9 cellular contexts compared by ENCODE assay signal in the genomic region with DNA sequence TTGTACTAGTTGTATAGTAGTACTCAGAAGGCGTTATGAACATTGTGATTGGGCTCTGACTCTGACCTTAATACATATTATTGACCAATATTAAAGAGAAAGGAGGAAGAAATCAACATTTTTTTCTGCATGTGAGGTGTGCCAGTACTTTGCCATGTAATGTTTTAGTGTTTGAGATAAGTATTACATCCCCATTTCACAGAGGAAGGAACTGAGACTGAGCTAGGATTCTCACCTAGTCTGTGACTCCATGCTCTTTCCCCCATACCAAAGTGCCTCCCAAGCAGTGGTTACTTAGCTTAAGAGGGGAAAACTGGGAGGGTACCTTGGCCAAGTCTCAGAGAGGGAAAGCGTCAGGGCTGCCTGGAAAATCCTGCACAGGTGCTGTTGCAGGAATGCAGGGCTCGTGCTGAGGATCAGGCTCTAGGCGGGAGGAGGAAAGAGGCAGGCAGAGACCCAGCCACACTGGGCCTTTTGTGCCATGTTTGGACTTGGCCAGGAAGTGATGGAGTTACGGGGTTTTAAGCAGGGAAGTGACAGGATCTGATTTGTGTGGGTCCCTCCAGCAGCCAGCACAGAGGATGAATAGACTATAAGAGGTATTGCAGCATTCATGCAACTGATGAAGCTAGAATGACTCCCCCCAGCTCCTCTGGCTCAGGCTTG. TPM values are rescaled to one million over a fixed set of nuclear protein-coding genes. Genes with fewer than 3 reads are reported as not detected.
DNase-seq lines count a peak whose midpoint lies in the region; ATAC-seq and TF ChIP-seq lines count a peak whose summit lies in the region.
"Had no signal": no experiment of that assay in that cellular context is flagged by ENCODE, and none has a peak within 500 bp of the region (broad histone marks: within the 10 kb centered on the region; RNA-seq: fewer than 3 reads in every experiment).

No MANE protein-coding gene starts in this region.

- no peak for TF ChIP-seq CTCF in fibroblast of lung (conservative IDR thresholded peaks at IDR 0.05 in 1 of 2, IDR thresholded peaks at IDR 0.05 in 1 of 2; ENCODE audit: low read depth in 1 of 2, low read length in 2 of 2)

- peak overlapping the region; percentile 80 for H3K9ac ChIP-seq in GM23248
- H3K9ac ChIP-seq in SK-N-MC (ENCODE audit: insufficient read length) = no peak overlapping the region
- H3K9ac ChIP-seq in fibroblast of lung (ENCODE audit: insufficient read depth, low read length) = no peak overlapping the region
- H3K9ac ChIP-seq in skeletal muscle tissue (ENCODE audit: low read depth in 1 of 3, low read length in 3 of 3) = peak overlapping the region; percentile 70 to 94 (median 79)

- peak; percentile 27 for DNase-seq in GM23248
- no peak for DNase-seq in SK-N-MC (ENCODE audit: low read depth, low spot score)
- DNase-seq in fibroblast of lung (ENCODE audit: low read depth in 2 of 2) = no peak
- DNase-seq in NCI-H1930 (lab: John Stamatoyannopoulos, UW) = no peak
- no peak for DNase-seq in T-helper 9 cell

- peak overlapping the region; percentile 89 for H3K4me2 ChIP-seq in GM23248 (ENCODE audit: unreplicated experiment)
- peak overlapping the region; percentile 97 for H3K4me2 ChIP-seq in fibroblast of lung (ENCODE audit: extremely low read depth, insufficient read depth, low read length)

- H4K20me1 ChIP-seq in GM23248 (ENCODE audit: insufficient read depth) = no peaks in the 10 kb centered on the region
- no peaks in the 10 kb centered on the region for H4K20me1 ChIP-seq in fibroblast of lung (ENCODE audit: control insufficient read depth, extremely low read depth, insufficient read depth, low read length)

- 25 to 27% methylated on average over 5 of the region's 5 CpGs for WGBS in GM23248 (ENCODE audit: low coverage in 1 of 2, low lambda C conversion rate in 2 of 2, missing lambda C conversion rate in 2 of 2), 2 experiments

- H2AFZ ChIP-seq in GM23248 (no peak overlapping the region), fibroblast of lung (ENCODE audit: low read length) (no peak overlapping the region)

- H3K9me3 ChIP-seq in GM23248 (ENCODE audit: low read depth) = no peaks in the 10 kb centered on the region
- no peaks in the 10 kb centered on the region for H3K9me3 ChIP-seq in SK-N-MC (ENCODE audit: low read depth, low read length)
- no peaks in the 10 kb centered on the region for H3K9me3 ChIP-seq in fibroblast of lung (ENCODE audit: control insufficient read depth, insufficient read depth, low read depth, low read length)
- H3K9me3 ChIP-seq in skeletal muscle tissue (ENCODE audit: control insufficient read depth in 3 of 3, low read length in 3 of 3) = no peaks in the 10 kb centered on the region

- H3K79me2 ChIP-seq in GM23248 (ENCODE audit: insufficient read depth) = peaks cover 78% of the 10 kb centered on the region
- H3K79me2 ChIP-seq in fibroblast of lung (ENCODE audit: control insufficient read depth, insufficient read depth, low read length) = peaks cover 16% of the 10 kb centered on the region

- H3F3A ChIP-seq in GM23248 (ENCODE audit: insufficient read depth) = peaks cover 17% of the 10 kb centered on the region

- H3K27ac ChIP-seq in GM23248 (peak overlapping the region; percentile 43; the same call in 1 of the 2 replicates), SK-N-MC (no peak overlapping the region), fibroblast of lung (ENCODE audit: insufficient read depth, low read length) (no peak overlapping the region), skeletal muscle tissue (ENCODE audit: low read depth, low read length) (peak overlapping the region; percentile 67)
- H3K27ac ChIP-seq: HL-60 had no signal

- in situ Hi-C loops in GM23248 (cut with MboI) = no loop called here

- H3K36me3 ChIP-seq in GM23248 (ENCODE audit: low read depth) (peaks cover 10% of the 10 kb centered on the region; the same call in 1 of the 2 replicates), SK-N-MC (ENCODE audit: insufficient read depth, low read length) (peaks cover 29% of the 10 kb centered on the region; the same call in 1 of the 2 replicates), fibroblast of lung (ENCODE audit: control insufficient read depth, insufficient read depth, low read length) (peaks cover 23% of the 10 kb centered on the region), skeletal muscle tissue (ENCODE audit: control insufficient read depth in 3 of 3, insufficient read depth in 3 of 3, low read length in 3 of 3) (peaks cover 35 to 43% (median 40%) of the 10 kb centered on the region in 3 donors)

- peak overlapping the region; percentile 89 for H3K4me3 ChIP-seq in GM23248
- peak overlapping the region; percentile 91; the same call in 1 of the 2 replicates for H3K4me3 ChIP-seq in SK-N-MC
- peak overlapping the region in 1 of 4 experiments; percentile 88 for H3K4me3 ChIP-seq in fibroblast of lung (replicated peaks in 1 of 4; ENCODE audit: control extremely low read depth in 1 of 4, insufficient read depth in 1 of 4, low read depth in 3 of 4, low read length in 4 of 4)
- H3K4me3 ChIP-seq in skeletal muscle tissue (ENCODE audit: low read length in 3 of 3) = peak overlapping the region; percentile 1 to 96 (median 93)

- H3K27me3 ChIP-seq in GM23248 (replicated peaks; ENCODE audit: insufficient read depth) (no peaks in the 10 kb centered on the region), fibroblast of lung (ENCODE audit: control insufficient read depth, insufficient read depth, low read length) (no peaks in the 10 kb centered on the region), skeletal muscle tissue (ENCODE audit: control insufficient read depth in 3 of 3, insufficient read depth in 3 of 3, low read length in 3 of 3) (no peaks in the 10 kb centered on the region)

- H3K9me2 ChIP-seq in GM23248 (ENCODE audit: insufficient read depth) = no peaks in the 10 kb centered on the region

- H3K4me1 ChIP-seq in GM23248 (ENCODE audit: insufficient read depth) (peaks cover 20% of the 10 kb centered on the region), fibroblast of lung (ENCODE audit: control insufficient read depth, extremely low read depth, insufficient read depth, low read length) (peaks cover 11% of the 10 kb centered on the region), skeletal muscle tissue (ENCODE audit: control insufficient read depth in 3 of 3, insufficient read depth in 3 of 3, low read length in 3 of 3) (peaks cover 43 to 54% (median 50%) of the 10 kb centered on the region in 3 donors)

- ATAC-seq in GM19463 (IDR thresholded peaks at IDR 0.05; ENCODE audit: unreplicated experiment) (no peak), GM19397 (IDR thresholded peaks at IDR 0.05; ENCODE audit: unreplicated experiment) (no peak)

RNA-seq across cellular contexts. Expression of a gene that starts 1.7 kb away (rescaled TPM):
- 22.8 and 28.6 TPM in 2 replicates for total RNA-seq in GM23248 (2014; rRNA removed; shearing (Covaris generic))
- 79.3 and 82.7 TPM in 2 replicates for polyA plus RNA-seq in GM23248 (2016; fragmentation: Nextera tagmentation; extraction: Ambion mirVana)
- 21.3 and 27.7 TPM in 2 replicates for total RNA-seq in fibroblast of lung
- polyA plus RNA-seq in fibroblast of lung = 29.1 and 32.8 TPM in 2 replicates
- 60.5 and 71.5 TPM in 2 replicates for polyA plus RNA-seq in fibroblast of lung (2012)
- polyA minus RNA-seq in fibroblast of lung (ENCODE audit: low replicate concordance) = 55.2 and 112 TPM in 2 replicates
- total RNA-seq in skeletal muscle tissue = 39.1 TPM

RNA-seq across cellular contexts. Expression of a gene that starts 2.1 kb away (rescaled TPM):
- 117 and 191 TPM in 2 replicates for total RNA-seq in GM23248 (2014; rRNA removed; shearing (Covaris generic))
- polyA plus RNA-seq in GM23248 (2016; fragmentation: Nextera tagmentation; extraction: Ambion mirVana) = 112 and 114 TPM in 2 replicates
- total RNA-seq in fibroblast of lung = 110 and 139 TPM in 2 replicates
- 53.1 and 60.4 TPM in 2 replicates for polyA plus RNA-seq in fibroblast of lung
- 67.3 and 91.0 TPM in 2 replicates for polyA plus RNA-seq in fibroblast of lung (2012)
- polyA minus RNA-seq in fibroblast of lung (ENCODE audit: low replicate concordance) = 54.7 and 74.9 TPM in 2 replicates
- 121 TPM for total RNA-seq in skeletal muscle tissue

RNA-seq across cellular contexts. Expression of a gene that starts 11.2 kb away (rescaled TPM):
- not detected in 2 replicates for total RNA-seq in GM23248 (2014; rRNA removed; shearing (Covaris generic))
- 0.14 TPM in 1 of 2 replicates, not detected in the other for polyA plus RNA-seq in GM23248 (2016; fragmentation: Nextera tagmentation; extraction: Ambion mirVana)
- total RNA-seq in fibroblast of lung = under 0.01 TPM in 1 of 2 replicates, not detected in the other
- polyA plus RNA-seq in fibroblast of lung = 0.02 TPM in 1 of 2 replicates, not detected in the other
- polyA plus RNA-seq in fibroblast of lung (2012) = 0.08 TPM in 1 of 2 replicates, not detected in the other
- not detected in 2 replicates for polyA minus RNA-seq in fibroblast of lung (ENCODE audit: low replicate concordance)
- 1.0 TPM for total RNA-seq in skeletal muscle tissue

RNA-seq across cellular contexts. Expression of a gene that starts 20.3 kb away (rescaled TPM):
- total RNA-seq in GM23248 (2014; rRNA removed; shearing (Covaris generic)) = 178 and 214 TPM in 2 replicates
- polyA plus RNA-seq in GM23248 (2016; fragmentation: Nextera tagmentation; extraction: Ambion mirVana) (164 and 166 TPM in 2 replicates), fibroblast of lung (170 and 181 TPM in 2 replicates)
- total RNA-seq in fibroblast of lung (168 and 235 TPM in 2 replicates), skeletal muscle tissue (109 TPM)
- polyA plus RNA-seq in fibroblast of lung (2012) = 165 and 172 TPM in 2 replicates
- 475 and 604 TPM in 2 replicates for polyA minus RNA-seq in fibroblast of lung (ENCODE audit: low replicate concordance)

RNA-seq across cellular contexts. Expression of a gene that starts 55.0 kb away (rescaled TPM):
- 568 and 644 TPM in 2 replicates for total RNA-seq in GM23248 (2014; rRNA removed; shearing (Covaris generic))
- polyA plus RNA-seq in GM23248 (2016; fragmentation: Nextera tagmentation; extraction: Ambion mirVana) = 837 and 851 TPM in 2 replicates
- total RNA-seq in fibroblast of lung = 130 and 199 TPM in 2 replicates
- polyA plus RNA-seq in fibroblast of lung = 778 and 893 TPM in 2 replicates
- 427 and 476 TPM in 2 replicates for polyA plus RNA-seq in fibroblast of lung (2012)
- polyA minus RNA-seq in fibroblast of lung (ENCODE audit: low replicate concordance) = 162 and 180 TPM in 2 replicates
- 172 TPM for total RNA-seq in skeletal muscle tissue

Comparison
In these comparisons a context has a peak if more than half of its experiments do, and no peak if none do; other contexts are left out.
1. H3K27ac ChIP-seq: peak in GM23248 (single experiment) and skeletal muscle tissue (single experiment); none in SK-N-MC (single experiment) and fibroblast of lung (single experiment).
2. H3K9ac ChIP-seq: peak in GM23248 (single experiment) and skeletal muscle tissue (3 of 3); none in SK-N-MC (single experiment) and fibroblast of lung (single experiment).